Comparison of ENCODE assay signal across 11 cellular contexts in genomic region chr14:20169852-20170251, GRCh38. TPM values are rescaled to one million over a fixed set of nuclear protein-coding genes. Genes with fewer than 3 reads are reported as not detected.
"Had no signal": no experiment of that assay in that cellular context is flagged by ENCODE, and none has a peak within 500 bp of the region (broad histone marks: within the 10 kb centered on the region; RNA-seq: fewer than 3 reads in every experiment).

No MANE protein-coding gene starts in this region.

RNA-seq across cellular contexts. Expression of gene OR11G2, which starts 20.8 kb away (rescaled TPM):
- total RNA-seq: activated CD8-positive, alpha-beta memory T cell treated with anti-CD3 and anti-CD28 coated beads for 36 hours; activated naive CD4-positive, alpha-beta T cell treated with anti-CD3 and anti-CD28 coated beads for 36 hours; activated T-helper 17 cell treated with anti-CD3 and anti-CD28 coated beads, Interleukin-2, amount 50 U/mL, for 72 hours; heart left ventricle; left ventricle myocardium inferior; omental fat pad; prostate gland; right lobe of liver; spleen; subcutaneous adipose tissue; tibial nerve had no signal

RNA-seq across cellular contexts. Expression of gene OR4N5, which starts 31.2 kb away (rescaled TPM):
- total RNA-seq: activated CD8-positive, alpha-beta memory T cell treated with anti-CD3 and anti-CD28 coated beads for 36 hours; activated naive CD4-positive, alpha-beta T cell treated with anti-CD3 and anti-CD28 coated beads for 36 hours; activated T-helper 17 cell treated with anti-CD3 and anti-CD28 coated beads, Interleukin-2, amount 50 U/mL, for 72 hours; heart left ventricle; left ventricle myocardium inferior; omental fat pad; prostate gland; right lobe of liver; spleen; subcutaneous adipose tissue; tibial nerve had no signal

RNA-seq across cellular contexts. Expression of gene OR11H6, which starts 53.7 kb away (rescaled TPM):
- total RNA-seq: activated CD8-positive, alpha-beta memory T cell treated with anti-CD3 and anti-CD28 coated beads for 36 hours; activated naive CD4-positive, alpha-beta T cell treated with anti-CD3 and anti-CD28 coated beads for 36 hours; activated T-helper 17 cell treated with anti-CD3 and anti-CD28 coated beads, Interleukin-2, amount 50 U/mL, for 72 hours; heart left ventricle; left ventricle myocardium inferior; omental fat pad; prostate gland; right lobe of liver; spleen; subcutaneous adipose tissue; tibial nerve had no signal

RNA-seq across cellular contexts. Expression of gene OR11H7, which starts 58.9 kb away (rescaled TPM):
- total RNA-seq: activated CD8-positive, alpha-beta memory T cell treated with anti-CD3 and anti-CD28 coated beads for 36 hours; activated naive CD4-positive, alpha-beta T cell treated with anti-CD3 and anti-CD28 coated beads for 36 hours; activated T-helper 17 cell treated with anti-CD3 and anti-CD28 coated beads, Interleukin-2, amount 50 U/mL, for 72 hours; heart left ventricle; left ventricle myocardium inferior; omental fat pad; prostate gland; right lobe of liver; spleen; subcutaneous adipose tissue; tibial nerve had no signal

RNA-seq across cellular contexts. Expression of gene OR4K17, which starts 59.3 kb away (rescaled TPM):
- total RNA-seq: activated CD8-positive, alpha-beta memory T cell treated with anti-CD3 and anti-CD28 coated beads for 36 hours; activated naive CD4-positive, alpha-beta T cell treated with anti-CD3 and anti-CD28 coated beads for 36 hours; activated T-helper 17 cell treated with anti-CD3 and anti-CD28 coated beads, Interleukin-2, amount 50 U/mL, for 72 hours; heart left ventricle; left ventricle myocardium inferior; omental fat pad; prostate gland; right lobe of liver; spleen; subcutaneous adipose tissue; tibial nerve had no signal
